Comparison of ENCODE assay signal across 9 cellular contexts in the genomic region with DNA sequence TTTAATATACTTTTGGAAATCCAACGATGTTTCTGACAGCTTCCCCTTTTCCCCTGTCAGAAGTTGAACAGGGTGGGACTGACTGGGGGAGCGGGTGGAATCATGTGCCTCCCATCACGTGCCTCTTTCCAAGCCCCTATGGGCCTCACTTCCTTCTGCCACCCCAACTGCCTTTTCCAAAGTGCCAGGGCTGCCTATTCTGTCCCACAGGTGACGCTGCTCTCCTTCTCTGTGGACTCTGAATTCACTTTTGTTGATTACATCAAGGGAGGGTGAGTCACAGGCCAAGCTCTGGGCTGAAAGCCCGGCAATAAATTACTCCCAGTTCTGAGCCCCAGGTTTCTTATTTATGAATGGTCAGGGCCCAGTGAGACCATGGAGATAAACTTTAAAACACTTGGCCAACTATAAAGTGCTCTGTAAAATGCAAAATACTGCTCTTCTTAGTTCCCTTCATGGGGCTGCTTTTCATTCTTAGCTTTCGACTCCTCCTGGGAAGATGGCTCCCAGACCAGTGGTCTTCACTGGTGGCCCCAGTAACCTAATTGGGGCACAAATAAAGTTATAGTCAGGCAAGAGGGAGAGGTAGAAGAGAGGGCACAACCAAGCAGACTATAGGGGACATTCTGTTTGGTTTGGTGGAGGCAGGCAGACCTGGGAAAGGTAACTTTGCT. TPM values are rescaled to one million over a fixed set of nuclear protein-coding genes. Genes with fewer than 3 reads are reported as not detected.
A peak's percentile ranks its signal among the peaks of the same experiment; 100 is the strongest.
DNase-seq lines count a peak whose midpoint lies in the region; ATAC-seq, FAIRE-seq and TF ChIP-seq lines count a peak whose summit lies in the region.
"Had no signal": no experiment of that assay in that cellular context is flagged by ENCODE, and none has a peak within 500 bp of the region (broad histone marks: within the 10 kb centered on the region; RNA-seq: fewer than 3 reads in every experiment).

No MANE protein-coding gene starts in this region.

- ATAC-seq in T-helper 17 cell (peak; percentile 73), HG02852 (IDR thresholded peaks at IDR 0.05; ENCODE audit: unreplicated experiment) (no peak), HG03378 (IDR thresholded peaks at IDR 0.05; ENCODE audit: unreplicated experiment) (no peak)

- H3K4me3 Mint-ChIP-seq in T-helper 17 cell = no peak overlapping the region

- peaks cover 6% of the 10 kb centered on the region for H3K27me3 Mint-ChIP-seq in T-helper 17 cell

- H3K4me1 Mint-ChIP-seq in T-helper 17 cell = peaks cover 16% of the 10 kb centered on the region

- TF ChIP-seq CTCF in HFF-Myc (IDR thresholded peaks at IDR 0.05; ENCODE audit: low read depth, low read length, missing control alignments) (peak; percentile 97), epithelial cell of esophagus (IDR thresholded peaks at IDR 0.05; ENCODE audit: insufficient read depth, low read depth, low read length, missing control alignments) (peak; percentile 88)

- peak overlapping the region; percentile 49 for H3K27ac Mint-ChIP-seq in T-helper 17 cell

- H3K4me3 ChIP-seq in HFF-Myc (replicated peaks; ENCODE audit: low read depth, low read length) (no peak overlapping the region), epithelial cell of esophagus (ENCODE audit: low read length) (no peak overlapping the region)

- DNase-seq in Ammon's horn (ENCODE audit: low spot score) (peak; percentile 85), HFF-Myc (ENCODE audit: extremely low read depth, low read depth) (peak; percentile 78), T-helper 17 cell (no peak), epithelial cell of esophagus (ENCODE audit: low read depth) (peak; percentile 86), myocyte (ENCODE audit: low read depth) (peak; percentile 87), urothelium cell line (ENCODE audit: low spot score) (peak; percentile 88)

- H3K9me3 ChIP-seq in T-helper 17 cell (ENCODE audit: control insufficient read depth, low read length, poor library complexity, severe bottlenecking) = peaks cover 2% of the 10 kb centered on the region

- no peak for FAIRE-seq in urothelium cell line (lab: Jason Lieb, UNC)

- H3K36me3 Mint-ChIP-seq in T-helper 17 cell (ENCODE audit: low read depth) = peaks cover 10% of the 10 kb centered on the region

RNA-seq across cellular contexts. Expression of a gene that starts 12.3 kb away (rescaled TPM):
- not detected for total RNA-seq in T-helper 17 cell
- total RNA-seq in myocyte = not detected in 2 replicates
- not detected for polyA plus RNA-seq in myocyte (2012)
- total RNA-seq: mononuclear cell had no signal

RNA-seq across cellular contexts. Expression of a gene that starts 15.6 kb away (rescaled TPM):
- total RNA-seq in T-helper 17 cell (10 to 100 TPM; 31.8 to 41.0 TPM), myocyte (12.7 and 13.4 TPM in 2 replicates)
- 11.5 TPM for polyA plus RNA-seq in myocyte (2012)

RNA-seq across cellular contexts. Expression of a gene that starts 33.9 kb away (rescaled TPM):
- 10 to 100 TPM; 18.4 to 22.6 TPM for total RNA-seq in T-helper 17 cell
- total RNA-seq in myocyte = 18.6 and 31.1 TPM in 2 replicates
- polyA plus RNA-seq in myocyte (2012) = 18.7 TPM

RNA-seq across cellular contexts. Expression of a gene that starts 53.8 kb away (rescaled TPM):
- 1 to 10 TPM; 1.9 to 2.2 TPM for total RNA-seq in T-helper 17 cell
- 7.2 TPM in 2 replicates for total RNA-seq in myocyte
- 13.1 TPM for polyA plus RNA-seq in myocyte (2012)

Comparison
In these comparisons a context has a peak if more than half of its experiments do, and no peak if none do; other contexts are left out.
1. DNase-seq: peak in Ammon's horn (single experiment), HFF-Myc (single experiment), epithelial cell of esophagus (single experiment), myocyte (single experiment) and urothelium cell line (single experiment); none in T-helper 17 cell (0 of 3).